11 cellular contexts compared by ENCODE assay signal in the genomic region with DNA sequence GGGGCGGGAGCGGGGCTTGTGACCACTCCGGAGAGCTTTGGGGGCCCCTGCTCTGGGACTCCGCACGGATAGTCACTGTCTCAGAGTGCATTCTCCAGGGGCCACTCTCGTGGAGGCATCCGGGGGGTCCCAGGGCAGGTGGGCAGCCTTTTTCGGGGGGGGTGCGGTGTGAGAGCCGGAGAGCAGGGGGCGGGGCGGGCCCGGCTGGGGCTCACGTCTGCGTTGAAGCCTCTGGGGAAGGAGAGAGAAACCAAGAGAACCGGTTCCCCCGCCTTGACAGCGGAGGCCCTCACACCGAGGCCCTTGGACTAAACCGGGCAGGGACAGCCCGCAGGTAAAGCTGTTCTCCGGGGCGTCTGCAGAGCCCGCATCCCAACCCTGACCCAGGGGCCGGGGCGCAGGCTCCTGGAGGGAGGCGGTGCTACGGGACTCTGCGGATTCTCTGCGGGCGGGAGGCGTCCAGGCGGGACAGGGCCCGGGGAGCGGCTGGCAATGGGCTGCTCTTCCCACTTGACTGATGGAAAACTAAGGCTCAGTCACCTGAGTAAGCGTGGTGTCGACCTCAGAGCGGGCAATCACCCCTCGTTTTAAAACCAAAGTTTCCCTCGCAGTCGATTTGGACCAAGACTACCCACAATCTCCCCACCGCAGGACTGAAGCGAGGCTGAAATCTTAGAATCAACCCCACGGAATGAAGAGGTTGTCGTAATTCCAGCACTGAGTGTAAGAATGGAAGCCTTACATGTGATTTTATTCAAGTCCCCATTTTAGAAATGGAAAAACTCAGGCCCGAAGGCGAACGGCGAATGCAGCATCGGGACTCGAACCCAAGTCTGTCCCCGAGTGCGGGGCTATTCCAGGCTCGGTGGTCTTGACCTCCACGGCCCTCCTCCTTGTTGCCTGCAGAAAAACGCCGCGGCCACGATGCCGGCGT.
DNase-seq lines count a peak whose midpoint lies in the region; ATAC-seq and TF ChIP-seq lines count a peak whose summit lies in the region.
"Had no signal": no experiment of that assay in that cellular context is flagged by ENCODE, and none has a peak within 500 bp of the region (broad histone marks: within the 10 kb centered on the region; RNA-seq: fewer than 3 reads in every experiment).

No MANE protein-coding gene starts in this region.

- no peak overlapping the region for H3K27ac Mint-ChIP-seq in activated naive CD4-positive, alpha-beta T cell treated with anti-CD3 and anti-CD28 coated beads, Interleukin-2, amount 10 ng/mL, durations not matched to agents 7 days and 5 days
- H3K27ac Mint-ChIP-seq in memory B cell, result no peak overlapping the region

- H3K27me3 ChIP-seq in WERI-Rb-1 (ENCODE audit: insufficient read depth, low read depth, severe bottlenecking), result peaks cover 39% of the 10 kb centered on the region

- no peaks in the 10 kb centered on the region for H3K9me3 ChIP-seq in WERI-Rb-1 (ENCODE audit: severe bottlenecking)

- no peaks in the 10 kb centered on the region for H3K36me3 Mint-ChIP-seq in activated naive CD4-positive, alpha-beta T cell treated with anti-CD3 and anti-CD28 coated beads, Interleukin-2, amount 10 ng/mL, durations not matched to agents 7 days and 5 days
- no peaks in the 10 kb centered on the region for H3K36me3 Mint-ChIP-seq in memory B cell

- peak overlapping the region; percentile 49 for H3K4me3 Mint-ChIP-seq in activated naive CD4-positive, alpha-beta T cell treated with anti-CD3 and anti-CD28 coated beads, Interleukin-2, amount 10 ng/mL, durations not matched to agents 7 days and 5 days
- peak overlapping the region; percentile 83 for H3K4me3 Mint-ChIP-seq in memory B cell

- no peak overlapping the region; the same call in 1 of the 2 replicates for H3K4me3 ChIP-seq in WERI-Rb-1 (ENCODE audit: low read depth, low read length)
- H3K4me3 ChIP-seq: GM23248 had no signal

- CTCF ChIA-PET in activated naive CD4-positive, alpha-beta T cell treated with anti-CD3 and anti-CD28 coated beads, Interleukin-2, amount 10 ng/mL, durations not matched to agents 7 days and 5 days (lab: Charles Lee), result interaction anchor here (0.7 to 8.3 kb wide), 3 partner anchors 15 to 30 kb away, joined by 3 to 104 read pairs (median 94); no protein-coding TSS in a partner anchor

- DNase-seq in stimulated activated CD4-positive, alpha-beta T cell treated with anti-CD3 and anti-CD28 coated beads, Interleukin-15, amount 100 ng/mL, for 24 hours, result peak; percentile 46
- DNase-seq in stimulated activated CD4-positive, alpha-beta T cell treated with anti-CD3 and anti-CD28 coated beads, Interleukin-1b, Interleukin-23, amount 100 ng/mL, for 48 hours, result no peak
- DNase-seq in activated naive CD4-positive, alpha-beta T cell treated with anti-CD3 and anti-CD28 coated beads, Interleukin-2, amount 10 ng/mL, durations not matched to agents 7 days and 5 days, result no peak
- DNase-seq in memory B cell (ENCODE audit: low spot score in 2 of 2) (peak in 1 of 2 donors; percentile 51), KG1 (lab: John Stamatoyannopoulos, UW) (no peak), WERI-Rb-1 (no peak)
- DNase-seq: EL, GM23248, occipital lobe had no signal

- TF ChIP-seq CTCF in WERI-Rb-1 (IDR thresholded peaks at IDR 0.05; ENCODE audit: low read depth, low read length), result no peak

- ATAC-seq in memory B cell (ENCODE audit: low read depth) (peak; percentile 30), HG03045 (IDR thresholded peaks at IDR 0.05; ENCODE audit: unreplicated experiment) (no peak), HG02973 (IDR thresholded peaks at IDR 0.05; ENCODE audit: unreplicated experiment) (no peak)

- H3K27me3 Mint-ChIP-seq in activated naive CD4-positive, alpha-beta T cell treated with anti-CD3 and anti-CD28 coated beads, Interleukin-2, amount 10 ng/mL, durations not matched to agents 7 days and 5 days, result peaks cover 91% of the 10 kb centered on the region
- H3K27me3 Mint-ChIP-seq in memory B cell, result no peaks in the 10 kb centered on the region

- H3K27ac ChIP-seq in WERI-Rb-1, result no peak overlapping the region
- H3K27ac ChIP-seq: GM23248 had no signal

- no peaks in the 10 kb centered on the region for H3K9me3 Mint-ChIP-seq in activated naive CD4-positive, alpha-beta T cell treated with anti-CD3 and anti-CD28 coated beads, Interleukin-2, amount 10 ng/mL, durations not matched to agents 7 days and 5 days
- no peaks in the 10 kb centered on the region for H3K9me3 Mint-ChIP-seq in memory B cell

- no peaks in the 10 kb centered on the region for H3K36me3 ChIP-seq in WERI-Rb-1

- H3K4me1 Mint-ChIP-seq in activated naive CD4-positive, alpha-beta T cell treated with anti-CD3 and anti-CD28 coated beads, Interleukin-2, amount 10 ng/mL, durations not matched to agents 7 days and 5 days, result peaks cover 44% of the 10 kb centered on the region
- H3K4me1 Mint-ChIP-seq in memory B cell, result peaks cover 16% of the 10 kb centered on the region
